Comparison of ENCODE assay signal across 18 cellular contexts in genomic region chr21:40863839-40864238, GRCh38. TPM values are rescaled to one million over a fixed set of nuclear protein-coding genes. Genes with fewer than 3 reads are reported as not detected.
DNase-seq lines count a peak whose midpoint lies in the region; ATAC-seq and TF ChIP-seq lines count a peak whose summit lies in the region.
"Had no signal": no experiment of that assay in that cellular context is flagged by ENCODE, and none has a peak within 500 bp of the region (broad histone marks: within the 10 kb centered on the region; RNA-seq: fewer than 3 reads in every experiment).

No MANE protein-coding gene starts in this region.

- TF ChIP-seq CTCF in lower lobe of right lung (IDR thresholded peaks at IDR 0.05) (no peak), upper lobe of right lung (IDR thresholded peaks at IDR 0.05) (no peak)

- H3K27me3 ChIP-seq in lower lobe of right lung (ENCODE audit: low read depth) = no peaks in the 10 kb centered on the region
- H3K27me3 ChIP-seq in upper lobe of right lung = no peaks in the 10 kb centered on the region
- H3K27me3 ChIP-seq: BLaER1 had no signal

- ATAC-seq in lower lobe of right lung (peak; percentile 93 to 96), upper lobe of right lung (peak; percentile 92), GM18861 (IDR thresholded peaks at IDR 0.05; ENCODE audit: unreplicated experiment) (no peak)
- ATAC-seq: CD8-positive, alpha-beta T cell; HCT116 had no signal

- no peaks in the 10 kb centered on the region for H3K9me3 ChIP-seq in lower lobe of right lung
- H3K9me3 ChIP-seq in upper lobe of right lung = no peaks in the 10 kb centered on the region
- H3K9me3 ChIP-seq: BLaER1, Caco-2 had no signal

- intact Hi-C loops in activated CD4-positive, alpha-beta T cell treated with anti-CD3 and anti-CD28 coated beads, Interleukin-2, amount 10 ng/mL, durations not matched to agents 24 days and 14 days (cut with micrococcal nuclease) = no loop called here
- intact Hi-C loops in lower lobe of right lung (cut with DNase I) (no loop called here), upper lobe of right lung (cut with DNase I) (no loop called here)

- peak; percentile 30 for DNase-seq in activated CD4-positive, alpha-beta T cell treated with anti-CD3 and anti-CD28 coated beads, Interleukin-2, amount 10 ng/mL, durations not matched to agents 24 days and 14 days
- no peak for DNase-seq in activated CD4-positive, alpha-beta T cell treated with anti-CD3 and anti-CD28 coated beads for 1 hour
- DNase-seq in lower lobe of right lung = peak; percentile 72
- peak; percentile 70 for DNase-seq in upper lobe of right lung
- DNase-seq in activated T-cell treated with anti-CD3 and anti-CD28 coated beads, Interleukin-2, amount 50 U/mL, for 1 hour = no peak
- DNase-seq: Caco-2; CD4-positive, CD25-positive, alpha-beta regulatory T cell; CD8-positive, alpha-beta T cell; DMS153; DND-41; GM23248; H9 had no signal

- H3K4me1 ChIP-seq in lower lobe of right lung (no peaks in the 10 kb centered on the region), upper lobe of right lung (no peaks in the 10 kb centered on the region)
- H3K4me1 ChIP-seq: BLaER1, Caco-2 had no signal

- H3K36me3 ChIP-seq in lower lobe of right lung = no peaks in the 10 kb centered on the region
- H3K36me3 ChIP-seq in upper lobe of right lung = no peaks in the 10 kb centered on the region
- H3K36me3 ChIP-seq: BLaER1 had no signal

- H3K27ac ChIP-seq in lower lobe of right lung (no peak overlapping the region), upper lobe of right lung (no peak overlapping the region)
- H3K27ac ChIP-seq: 22Rv1, BLaER1, C4-2B, GM23248 had no signal

- H3K4me3 Mint-ChIP-seq in activated CD4-positive, alpha-beta T cell treated with anti-CD3 and anti-CD28 coated beads, Interleukin-2, amount 10 ng/mL, durations not matched to agents 24 days and 14 days = no peak overlapping the region
- H3K4me3 Mint-ChIP-seq: B cell; CD4-positive, CD25-positive, alpha-beta regulatory T cell; CD8-positive, alpha-beta T cell; H9 had no signal

- H3K36me3 Mint-ChIP-seq in activated CD4-positive, alpha-beta T cell treated with anti-CD3 and anti-CD28 coated beads, Interleukin-2, amount 10 ng/mL, durations not matched to agents 24 days and 14 days (ENCODE audit: low read depth) = no peaks in the 10 kb centered on the region
- H3K36me3 Mint-ChIP-seq: CD4-positive, CD25-positive, alpha-beta regulatory T cell; CD8-positive, alpha-beta T cell had no signal

- H3K27ac Mint-ChIP-seq in activated CD4-positive, alpha-beta T cell treated with anti-CD3 and anti-CD28 coated beads, Interleukin-2, amount 10 ng/mL, durations not matched to agents 24 days and 14 days = no peak overlapping the region
- H3K27ac Mint-ChIP-seq: B cell; CD4-positive, CD25-positive, alpha-beta regulatory T cell; CD8-positive, alpha-beta T cell had no signal

- H3K27me3 Mint-ChIP-seq in activated CD4-positive, alpha-beta T cell treated with anti-CD3 and anti-CD28 coated beads, Interleukin-2, amount 10 ng/mL, durations not matched to agents 24 days and 14 days = no peaks in the 10 kb centered on the region
- H3K27me3 Mint-ChIP-seq: B cell; CD4-positive, CD25-positive, alpha-beta regulatory T cell had no signal

- no peaks in the 10 kb centered on the region for H3K9me3 Mint-ChIP-seq in activated CD4-positive, alpha-beta T cell treated with anti-CD3 and anti-CD28 coated beads, Interleukin-2, amount 10 ng/mL, durations not matched to agents 24 days and 14 days

- H3K4me3 ChIP-seq in lower lobe of right lung (no peak overlapping the region), upper lobe of right lung (no peak overlapping the region)
- H3K4me3 ChIP-seq: BLaER1, GM23248 had no signal

- no peaks in the 10 kb centered on the region for H3K4me1 Mint-ChIP-seq in activated CD4-positive, alpha-beta T cell treated with anti-CD3 and anti-CD28 coated beads, Interleukin-2, amount 10 ng/mL, durations not matched to agents 24 days and 14 days
- H3K4me1 Mint-ChIP-seq: B cell; CD4-positive, CD25-positive, alpha-beta regulatory T cell had no signal

RNA-seq across cellular contexts. Expression of gene DSCAM, which starts 16.9 kb away (rescaled TPM):
- not detected in 2 replicates for total RNA-seq in activated CD4-positive, alpha-beta T cell treated with anti-CD3 and anti-CD28 coated beads, Interleukin-2, amount 10 ng/mL, durations not matched to agents 24 days and 14 days
- total RNA-seq in lower lobe of right lung (0.06 TPM), upper lobe of right lung (not detected)
- total RNA-seq: B cell; Caco-2; CD4-positive, CD25-positive, alpha-beta regulatory T cell; CD8-positive, alpha-beta T cell; GM23248 had no signal

Comparison
In these comparisons a context has a peak if more than half of its experiments do, and no peak if none do; other contexts are left out.
1. DNase-seq: peak in activated CD4-positive, alpha-beta T cell treated with anti-CD3 and anti-CD28 coated beads, Interleukin-2, amount 10 ng/mL, durations not matched to agents 24 days and 14 days (single experiment), lower lobe of right lung (single experiment) and upper lobe of right lung (single experiment); none in activated CD4-positive, alpha-beta T cell treated with anti-CD3 and anti-CD28 coated beads for 1 hour (single experiment) and activated T-cell treated with anti-CD3 and anti-CD28 coated beads, Interleukin-2, amount 50 U/mL, for 1 hour (single experiment).